ENCODE assay signal across 25 cellular contexts in genomic region chr13:113417836-113418721, GRCh38. TPM values are rescaled to one million over a fixed set of nuclear protein-coding genes. Genes with fewer than 3 reads are reported as not detected.
"Had no signal": no experiment of that assay in that cellular context is flagged by ENCODE, and none has a peak within 500 bp of the region (broad histone marks: within the 10 kb centered on the region; RNA-seq: fewer than 3 reads in every experiment).

No MANE protein-coding gene starts in this region.

- H3K4me3 ChIP-seq: coronary artery, dorsolateral prefrontal cortex, gastroesophageal sphincter, skin epidermis, suprapubic skin, tibial artery had no signal

- H3K27ac ChIP-seq: coronary artery, dorsolateral prefrontal cortex, gastroesophageal sphincter, skin epidermis, suprapubic skin had no signal

- DNase-seq: activated CD4-positive, alpha-beta T cell treated with anti-CD3 and anti-CD28 coated beads for 4 hours; activated CD4-positive, alpha-beta T cell treated with anti-CD3 and anti-CD28 coated beads, Interleukin-2, amount 50 U/mL, for 4 hours; activated effector memory CD4-positive, alpha-beta T cell treated with Interleukin-2 at 50 U/mL for 16 hours; activated naive CD4-positive, alpha-beta T cell treated with Interleukin-2 at 50 U/mL for 16 hours; activated T-cell treated with anti-CD3 and anti-CD28 coated beads for 4 hours; anterior cingulate cortex; dorsolateral prefrontal cortex; effector memory CD4-positive, alpha-beta T cell; hippocampal formation; immature natural killer cell; kidney; left colon; midbrain; naive thymus-derived CD4-positive, alpha-beta T cell; stimulated activated CD4-positive, alpha-beta T cell treated with anti-CD3 and anti-CD28 coated beads, Interleukin-1b, Interleukin-23, amount 100 ng/mL, for 48 hours; stimulated activated CD4-positive, alpha-beta T cell treated with anti-CD3 and anti-CD28 coated beads, Interleukin-4, amount 100 ng/mL, for 4 hours; stimulated activated CD8-positive, alpha-beta memory T cell treated with anti-CD3 and anti-CD28 coated beads, Interleukin-4, amount 100 ng/mL, for 48 hours; stimulated activated naive CD4-positive, alpha-beta T cell; tibial artery had no signal

- H3K9me3 ChIP-seq: gastroesophageal sphincter, suprapubic skin, tibial artery had no signal

- H3K27me3 ChIP-seq: dorsolateral prefrontal cortex, gastroesophageal sphincter, tibial artery had no signal

- ATAC-seq: gastroesophageal sphincter; left colon; naive thymus-derived CD4-positive, alpha-beta T cell; sciatic nerve had no signal

- H3K36me3 ChIP-seq: gastroesophageal sphincter, suprapubic skin, tibial artery had no signal

RNA-seq across cellular contexts. Expression of gene GRTP1, which starts 54.1 kb away (rescaled TPM):
- total RNA-seq: T-helper 1 cell treated with Interleukin-12 subunit alpha and Interleukin-12 subunit beta and Interleukin-4 antibody, amounts not matched to agents 30 ng/mL and 1 ng/mL, for 36 hours had no signal
